8 cellular contexts compared by ENCODE assay signal in the genomic region with DNA sequence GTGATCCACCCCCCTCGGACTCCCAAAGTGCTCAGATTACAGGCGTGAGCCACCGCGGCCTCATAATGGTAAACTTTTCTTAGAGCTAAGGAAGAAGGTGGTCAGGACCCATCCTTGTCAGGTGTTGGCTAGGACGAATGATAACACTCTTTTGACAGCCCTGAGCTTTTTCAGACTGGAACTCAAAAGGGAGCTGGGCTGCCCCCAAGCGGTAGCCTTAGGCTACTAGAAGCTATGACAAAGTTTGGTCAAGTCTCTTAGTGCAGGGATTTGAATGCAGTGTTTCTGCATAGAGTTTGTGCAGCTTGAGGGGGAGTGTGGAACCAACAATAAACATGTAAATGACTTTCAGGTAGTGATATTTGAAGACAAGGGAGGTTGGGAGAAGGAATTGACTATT.
DNase-seq lines count a peak whose midpoint lies in the region; ATAC-seq, FAIRE-seq and TF ChIP-seq lines count a peak whose summit lies in the region.

No MANE protein-coding gene starts in this region.

- ATAC-seq in HG03159 (IDR thresholded peaks at IDR 0.05; ENCODE audit: unreplicated experiment) = no peak
- ATAC-seq in GM21619 (IDR thresholded peaks at IDR 0.05; ENCODE audit: unreplicated experiment) = no peak

- TF ChIP-seq CTCF in GM10266 (IDR thresholded peaks at IDR 0.05; ENCODE audit: control insufficient read depth, insufficient read depth, low read depth, missing control alignments) = peak; percentile 54
- peak; percentile 61 for TF ChIP-seq CTCF in foreskin fibroblast (IDR thresholded peaks at IDR 0.05; ENCODE audit: low read depth, low read length)

- peak; percentile 35 for DNase-seq in GM10266 (ENCODE audit: extremely low spot score)
- peak; percentile 7 for DNase-seq in NCI-H510A treated with DMSO at 0.1 percent for 48 hours (lab: John Stamatoyannopoulos, UW)
- peak; percentile 45 for DNase-seq in activated CD8-positive, alpha-beta memory T cell treated with anti-CD3 and anti-CD28 coated beads, Interleukin-2, amount 50 U/mL, for 4 hours
- DNase-seq in foreskin fibroblast = peak in 1 of 2 donors; percentile 61
- peak in 2 of 3 donors; percentile 15 to 39 for DNase-seq in stimulated activated CD4-positive, alpha-beta T cell treated with anti-CD3 and anti-CD28 coated beads, Interleukin-12 subunit alpha, Interleukin-12 subunit beta, amount 100 ng/mL, for 48 hours (ENCODE audit: low read depth in 2 of 3, low spot score in 1 of 3)

- FAIRE-seq in A204.1 (lab: Jason Lieb, UNC) = peak; percentile 44

- H3K4me3 ChIP-seq in foreskin fibroblast (ENCODE audit: low read depth in 1 of 2, low read length in 2 of 2) = no peak overlapping the region
